19 cellular contexts compared by ENCODE assay signal in the genomic region with DNA sequence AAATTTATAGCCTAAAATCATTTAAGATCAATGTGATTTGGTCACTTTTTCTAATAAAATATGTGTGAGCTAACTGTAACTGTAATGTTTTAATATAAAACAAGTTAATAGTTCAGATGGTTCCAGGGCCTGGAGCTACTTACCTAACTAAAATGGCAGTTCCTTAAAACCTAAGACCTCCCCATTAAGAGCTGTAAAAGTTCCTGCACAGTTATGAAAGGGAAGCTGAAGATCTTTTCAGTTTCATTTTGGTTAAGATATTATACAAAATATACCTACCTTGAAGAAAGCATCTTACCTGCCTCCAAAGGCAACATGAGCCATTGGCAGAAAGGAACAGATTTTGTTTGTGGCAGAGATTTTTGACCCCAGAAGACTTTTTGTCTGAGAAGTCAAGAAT. TPM values are rescaled to one million over a fixed set of nuclear protein-coding genes. Genes with fewer than 3 reads are reported as not detected.
DNase-seq lines count a peak whose midpoint lies in the region; ATAC-seq and FAIRE-seq lines count a peak whose summit lies in the region.
"Had no signal": no experiment of that assay in that cellular context is flagged by ENCODE, and none has a peak within 500 bp of the region (broad histone marks: within the 10 kb centered on the region; RNA-seq: fewer than 3 reads in every experiment).

No MANE protein-coding gene starts in this region.

- H3K36me3 Mint-ChIP-seq in T-helper 17 cell (ENCODE audit: low read depth): peaks cover 2% of the 10 kb centered on the region

- H3K27me3 Mint-ChIP-seq in T-helper 17 cell: no peaks in the 10 kb centered on the region

- peak; percentile 53 for FAIRE-seq in GM18507 (lab: Jason Lieb, UNC)

- H3K4me3 Mint-ChIP-seq in T-helper 17 cell: no peak overlapping the region
- H3K4me3 Mint-ChIP-seq: HFFc6 had no signal

- DNase-seq in GM18507 (ENCODE audit: extremely low spot score, insufficient read length, low read depth) (no peak), T-helper 17 cell (no peak), Ammon's horn (ENCODE audit: low spot score) (no peak), sciatic nerve (ENCODE audit: low spot score) (no peak), SJCRH30 (no peak), NCI-H510A treated with DMSO at 0.1 percent for 48 hours (lab: John Stamatoyannopoulos, UW) (no peak)
- DNase-seq: C1 segment of cervical spinal cord, DMS79 treated with DMSO at 0.1 percent for 48 hours, H7, HFFc6, NCI-H1092 treated with DMSO at 0.1 percent for 48 hours, NCI-H2081, NCI-H2171 treated with DMSO at 0.1 percent for 48 hours, NCI-H446, NCI-H69, Peyer's patch, SW 1271 had no signal

- ATAC-seq in GM19351 (IDR thresholded peaks at IDR 0.05; ENCODE audit: unreplicated experiment) (peak; percentile 53), HG02623 (IDR thresholded peaks at IDR 0.05; ENCODE audit: unreplicated experiment) (peak; percentile 47), T-helper 17 cell (no peak), sciatic nerve (no peak)

- H3K4me1 Mint-ChIP-seq in T-helper 17 cell: no peaks in the 10 kb centered on the region

- no peaks in the 10 kb centered on the region for H3K4me1 ChIP-seq in SJCRH30
- H3K4me1 ChIP-seq: Peyer's patch had no signal

- H3K36me3 ChIP-seq in SJCRH30: no peaks in the 10 kb centered on the region

- no peaks in the 10 kb centered on the region for H3K27me3 ChIP-seq in SJCRH30
- H3K27me3 ChIP-seq: Peyer's patch had no signal

- H3K4me3 ChIP-seq in SJCRH30: no peak overlapping the region
- H3K4me3 ChIP-seq: Peyer's patch had no signal

- no peak overlapping the region for H3K27ac ChIP-seq in SJCRH30
- H3K27ac ChIP-seq: Peyer's patch had no signal

- H3K27ac Mint-ChIP-seq in T-helper 17 cell: peak overlapping the region; percentile 59
- H3K27ac Mint-ChIP-seq: HFFc6 had no signal

- intact Hi-C loops in sciatic nerve (cut with DNase I): no loop called here

- H3K9me3 ChIP-seq in T-helper 17 cell (ENCODE audit: control insufficient read depth, low read length, poor library complexity, severe bottlenecking) (no peaks in the 10 kb centered on the region), SJCRH30 (replicated peaks) (no peaks in the 10 kb centered on the region)
- H3K9me3 ChIP-seq: Peyer's patch had no signal

RNA-seq across cellular contexts. Expression of gene HPF1, which starts 30.1 kb away (rescaled TPM):
- total RNA-seq in T-helper 17 cell (10 to 100 TPM in 1 of 2 donors, 1 to 10 TPM in 1; 7.8 to 10.4 TPM), sciatic nerve (31.3 TPM)
- 32.0 and 36.5 TPM in 2 replicates for total RNA-seq in SJCRH30 (2014; rRNA removed; shearing (Covaris generic))

Comparison
In these comparisons a context has a peak if more than half of its experiments do, and no peak if none do; other contexts are left out.
1. ATAC-seq: peak in GM19351 (single experiment) and HG02623 (single experiment); none in T-helper 17 cell (single experiment) and sciatic nerve (single experiment).